11 cellular contexts compared by ENCODE assay signal in genomic region chr6:35487653-35488516, GRCh38. TPM values are rescaled to one million over a fixed set of nuclear protein-coding genes. Genes with fewer than 3 reads are reported as not detected.
DNase-seq lines count a peak whose midpoint lies in the region; ATAC-seq, FAIRE-seq and TF ChIP-seq lines count a peak whose summit lies in the region.
"Had no signal": no experiment of that assay in that cellular context is flagged by ENCODE, and none has a peak within 500 bp of the region (broad histone marks: within the 10 kb centered on the region; RNA-seq: fewer than 3 reads in every experiment).

No MANE protein-coding gene starts in this region.

- FAIRE-seq in urothelium cell line (lab: Jason Lieb, UNC): no peak
- FAIRE-seq: RCC 7860 had no signal

- peaks cover 10% of the 10 kb centered on the region for H3K4me1 Mint-ChIP-seq in activated T-cell treated with anti-CD3 and anti-CD28 coated beads, Interleukin-2, amount 50 U/mL, for 24 hours (ENCODE audit: low read depth)

- intact Hi-C loops in heart right ventricle (cut with DNase I): no loop called here
- intact Hi-C loops in cardiac septum (cut with DNase I): no loop called here

- H3K9ac ChIP-seq in adipocyte (ENCODE audit: low read length): no peak overlapping the region

- no peaks in the 10 kb centered on the region for H3K9me3 ChIP-seq in heart right ventricle
- H3K9me3 ChIP-seq in adipocyte (ENCODE audit: control insufficient read depth, low read length): no peaks in the 10 kb centered on the region
- no peaks in the 10 kb centered on the region for H3K9me3 ChIP-seq in lung (ENCODE audit: control insufficient read depth in 2 of 2, insufficient read depth in 1 of 2, low read length in 1 of 2)
- H3K9me3 ChIP-seq: spleen had no signal

- H3K4me3 ChIP-seq in heart right ventricle: no peak overlapping the region
- H3K4me3 ChIP-seq in adipocyte (ENCODE audit: low read length): no peak overlapping the region
- no peak overlapping the region for H3K4me3 ChIP-seq in lung
- H3K4me3 ChIP-seq: spleen had no signal

- DNase-seq in heart right ventricle (no peak), cardiac septum (ENCODE audit: low spot score) (no peak), adipocyte (ENCODE audit: low read depth) (peak; percentile 33), lung (ENCODE audit: low spot score) (no peak), urothelium cell line (ENCODE audit: low spot score) (peak; percentile 70)
- DNase-seq in activated T-cell treated with anti-CD3 and anti-CD28 coated beads, Interleukin-2, amount 50 U/mL, for 24 hours: no peak
- DNase-seq: spleen had no signal

- WGBS in heart right ventricle, 2 donors: 47 to 55% methylated on average over 9 of the region's 9 CpGs
- 29 to 38% methylated on average over 9 of the region's 9 CpGs for WGBS in lung, 2 donors

- H3K36me3 ChIP-seq in heart right ventricle (peaks cover 0 to 18% (median 0%) of the 10 kb centered on the region in 9 donors), adipocyte (ENCODE audit: control insufficient read depth, insufficient read depth, low read length, severe bottlenecking) (peaks cover 6% of the 10 kb centered on the region), lung (ENCODE audit: control insufficient read depth in 2 of 2, insufficient read depth in 2 of 2, low read length in 2 of 2) (peaks cover 0 to 3% of the 10 kb centered on the region in 2 donors)
- H3K36me3 ChIP-seq: spleen had no signal

- H3K27ac ChIP-seq in heart right ventricle (peak overlapping the region in 8 of 10 donors; percentile 36 to 97 (median 78)), lung (ENCODE audit: low read depth in 1 of 2, low read length in 1 of 2) (peak overlapping the region; percentile 36 to 66)

- ATAC-seq in heart right ventricle (no peak), lung (ENCODE audit: insufficient read depth, low FRiP score) (no peak), GM18519 (IDR thresholded peaks at IDR 0.05; ENCODE audit: low FRiP score, unreplicated experiment) (no peak), HG03045 (IDR thresholded peaks at IDR 0.05; ENCODE audit: unreplicated experiment) (no peak)

- no peak overlapping the region for H3K4me3 Mint-ChIP-seq in activated T-cell treated with anti-CD3 and anti-CD28 coated beads, Interleukin-2, amount 50 U/mL, for 24 hours

- H3K27me3 Mint-ChIP-seq in activated T-cell treated with anti-CD3 and anti-CD28 coated beads, Interleukin-2, amount 50 U/mL, for 24 hours: no peaks in the 10 kb centered on the region

- H3K36me3 Mint-ChIP-seq in activated T-cell treated with anti-CD3 and anti-CD28 coated beads, Interleukin-2, amount 50 U/mL, for 24 hours (ENCODE audit: low read depth): no peaks in the 10 kb centered on the region

- H3K9me3 Mint-ChIP-seq in activated T-cell treated with anti-CD3 and anti-CD28 coated beads, Interleukin-2, amount 50 U/mL, for 24 hours: no peaks in the 10 kb centered on the region

- H3K27me3 ChIP-seq in heart right ventricle (peaks cover 0 to 31% (median 0%) of the 10 kb centered on the region in 7 donors), adipocyte (replicated peaks; ENCODE audit: control insufficient read depth, insufficient read depth, low read length) (no peaks in the 10 kb centered on the region), lung (ENCODE audit: control insufficient read depth, insufficient read depth) (no peaks in the 10 kb centered on the region)

- H3K27ac Mint-ChIP-seq in activated T-cell treated with anti-CD3 and anti-CD28 coated beads, Interleukin-2, amount 50 U/mL, for 24 hours: no peak overlapping the region

- TF ChIP-seq CTCF in heart right ventricle (IDR thresholded peaks at IDR 0.05) (no peak), lung (IDR thresholded peaks at IDR 0.05; ENCODE audit: control extremely low read depth, extremely low read depth) (no peak)

- peaks cover 27 to 83% (median 66%) of the 10 kb centered on the region in 9 donors for H3K4me1 ChIP-seq in heart right ventricle
- peaks cover 35% of the 10 kb centered on the region for H3K4me1 ChIP-seq in adipocyte (ENCODE audit: control insufficient read depth, insufficient read depth, low read length)
- H3K4me1 ChIP-seq in lung (ENCODE audit: control insufficient read depth in 2 of 2, insufficient read depth in 2 of 2, low read length in 2 of 2): peaks cover 6 to 35% of the 10 kb centered on the region in 2 donors

RNA-seq across cellular contexts. Expression of gene TEAD3, which starts 9.0 kb away (rescaled TPM):
- total RNA-seq in heart right ventricle: 10 to 100 TPM; 27.9 to 54.4 (median 35.5) TPM
- polyA plus RNA-seq in heart right ventricle: 10 to 100 TPM; 28.3 to 29.1 TPM
- 63.3 TPM for total RNA-seq in cardiac septum
- 10 to 100 TPM; 19.2 to 20.7 TPM for total RNA-seq in lung
- polyA plus RNA-seq in lung: 10 to 100 TPM; 15.0 to 17.8 TPM

RNA-seq across cellular contexts. Expression of gene RPL10A, which starts 19.7 kb away (rescaled TPM):
- 100 to 1,000 TPM; 476 to 650 (median 529) TPM for total RNA-seq in heart right ventricle
- 1,000 to 10,000 TPM in 1 of 2 donors, 100 to 1,000 TPM in 1; 231 to 1,620 TPM for polyA plus RNA-seq in heart right ventricle
- 432 TPM for total RNA-seq in cardiac septum
- 1,000 to 10,000 TPM; 1,164 to 1,688 TPM for total RNA-seq in lung
- 1,000 to 10,000 TPM in 1 of 2 donors, 100 to 1,000 TPM in 1; 986 to 1,885 TPM for polyA plus RNA-seq in lung

RNA-seq across cellular contexts. Expression of gene TULP1, which starts 24.8 kb away (rescaled TPM):
- not detected for total RNA-seq in heart right ventricle
- under 1 TPM; 0.03 to 0.15 TPM for polyA plus RNA-seq in heart right ventricle
- total RNA-seq in cardiac septum: not detected
- total RNA-seq in lung: 1 to 10 TPM in 1 of 2 donors, not detected in 1; 2.6 TPM
- under 1 TPM; 0.05 to 0.26 TPM for polyA plus RNA-seq in lung
- total RNA-seq: spleen had no signal
- polyA plus RNA-seq: BJ had no signal

RNA-seq across cellular contexts. Expression of gene FANCE, which starts 35.7 kb away (rescaled TPM):
- total RNA-seq in heart right ventricle (1 to 10 TPM; 1.5 to 5.3 (median 3.0) TPM), cardiac septum (2.9 TPM), lung (1 to 10 TPM; 6.4 to 7.3 TPM)
- polyA plus RNA-seq in heart right ventricle (1 to 10 TPM; 1.8 to 2.4 TPM), lung (1 to 10 TPM; 3.1 to 6.1 TPM)

Comparison
In these comparisons a context has a peak if more than half of its experiments do, and no peak if none do; other contexts are left out.
1. DNase-seq: peak in adipocyte (single experiment) and urothelium cell line (single experiment); none in heart right ventricle (0 of 2), cardiac septum (single experiment), lung (single experiment) and activated T-cell treated with anti-CD3 and anti-CD28 coated beads, Interleukin-2, amount 50 U/mL, for 24 hours (single experiment).